24 cellular contexts compared by ENCODE assay signal in the genomic region with DNA sequence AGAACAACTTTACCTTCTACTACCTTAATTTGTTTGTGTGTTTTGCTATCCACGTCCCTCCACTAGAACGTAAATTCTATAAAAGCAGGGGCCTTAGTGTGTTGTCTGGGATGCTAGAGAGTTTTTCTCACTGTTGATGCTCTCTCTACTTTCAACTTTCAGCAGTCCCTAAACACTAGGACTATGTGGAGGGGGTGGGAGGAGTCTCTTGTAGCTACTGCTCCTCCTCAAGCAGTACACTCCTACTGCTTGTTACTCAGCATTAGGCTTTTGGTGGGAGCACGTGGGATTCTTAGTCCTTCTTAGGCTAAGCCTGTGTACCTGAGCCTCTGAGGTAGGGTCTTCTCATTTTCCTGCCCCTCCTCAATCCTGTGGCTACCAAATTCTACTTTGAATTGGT. TPM values are rescaled to one million over a fixed set of nuclear protein-coding genes. Genes with fewer than 3 reads are reported as not detected.
"Had no signal": no experiment of that assay in that cellular context is flagged by ENCODE, and none has a peak within 500 bp of the region (broad histone marks: within the 10 kb centered on the region; RNA-seq: fewer than 3 reads in every experiment).

No MANE protein-coding gene starts in this region.

- H3K4me3 Mint-ChIP-seq: IgD-negative memory B cell had no signal

- H3K4me3 ChIP-seq: K562 had no signal

- H3K4me2 ChIP-seq: KMS-11 had no signal

- H3K9ac ChIP-seq: KMS-11 had no signal

- H3K36me3 Mint-ChIP-seq: IgD-negative memory B cell had no signal

- DNase-seq: Kasumi-1; MM.1S; NCI-H1092 treated with DMSO at 0.1 percent for 48 hours; NCI-H1436; NCI-H187; NCI-H2029; NCI-H2081 treated with DMSO at 0.1 percent for 48 hours; NCI-H2171; NCI-H345; NCI-H446 treated with DMSO at 0.1 percent for 48 hours; NCI-H510A treated with DMSO at 0.1 percent for 48 hours; NCI-H526; NK-92 treated with Interleukin-12 subunit alpha and Interleukin-12 subunit beta, amount 100 ng/mL, for 24 hours; PC-3; SHP77 had no signal

- H3K27ac Mint-ChIP-seq: IgD-negative memory B cell had no signal

- ATAC-seq: K562, Panc1, PC-3, SK-N-SH treated with all-trans-retinoic acid at 6 μM for 48 hours had no signal

- H3K27ac ChIP-seq: HL-60, KMS-11, RWPE1 had no signal

RNA-seq across cellular contexts. Expression of a gene that starts 56.3 kb away (rescaled TPM):
- total RNA-seq: OCI-LY7, PC-3, SK-MEL-5 had no signal
- polyA plus RNA-seq: K562 had no signal
